8 cellular contexts compared by ENCODE assay signal in the genomic region with DNA sequence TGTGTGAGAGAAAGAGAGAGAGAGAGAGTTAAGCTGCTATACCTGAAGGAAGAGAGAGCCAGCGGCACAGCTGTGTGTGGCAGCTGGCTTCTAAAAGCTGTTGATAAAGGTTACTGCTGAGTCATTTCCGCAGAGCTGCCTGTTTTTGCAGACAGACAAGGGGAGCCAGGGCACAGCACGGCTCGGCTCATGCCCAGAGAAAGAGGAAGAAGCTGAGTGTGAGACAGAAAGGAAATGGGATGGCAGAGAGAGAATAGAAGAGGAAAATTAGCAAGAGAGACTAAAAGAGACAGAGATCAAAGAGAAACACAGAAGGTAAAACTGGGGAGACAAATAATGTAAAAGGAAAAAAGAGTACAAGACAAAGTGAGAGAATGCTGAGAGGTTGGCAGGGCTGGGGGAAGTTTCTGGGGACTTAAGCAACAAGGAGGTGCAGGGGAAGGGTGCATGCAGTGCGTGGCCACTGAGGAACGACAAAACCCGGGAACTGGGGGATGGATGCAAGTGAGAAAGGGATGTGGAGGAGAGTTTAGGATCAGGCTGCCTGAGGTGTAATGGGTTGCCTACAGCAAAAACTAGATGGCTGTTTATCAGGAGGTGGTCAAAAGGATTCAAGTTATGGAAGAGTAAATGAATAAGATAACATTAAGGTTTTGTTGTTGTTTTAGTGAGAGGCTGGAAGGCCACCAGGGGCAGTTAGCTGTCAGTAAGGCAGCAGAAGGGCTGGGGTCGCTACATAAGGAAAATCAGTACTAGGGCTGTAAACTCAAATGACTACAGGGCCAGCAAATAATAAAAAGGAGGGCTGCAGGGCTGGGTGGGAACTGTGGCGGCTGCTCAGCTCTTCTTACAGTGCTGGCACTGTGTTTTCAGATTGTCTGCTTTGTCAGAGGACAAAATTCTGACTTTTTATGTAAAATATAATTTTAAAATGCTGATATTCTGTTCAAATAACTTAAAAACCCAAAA. TPM values are rescaled to one million over a fixed set of nuclear protein-coding genes. Genes with fewer than 3 reads are reported as not detected.
A peak's percentile ranks its signal among the peaks of the same experiment; 100 is the strongest.
DNase-seq lines count a peak whose midpoint lies in the region; ATAC-seq and TF ChIP-seq lines count a peak whose summit lies in the region.

No MANE protein-coding gene starts in this region.

- H3K4me1 Mint-ChIP-seq in CD8-positive, alpha-beta T cell (ENCODE audit: low read depth) = peaks cover 25% of the 10 kb centered on the region
- peaks cover 38% of the 10 kb centered on the region for H3K4me1 Mint-ChIP-seq in endodermal cell

- no peak for TF ChIP-seq CTCF in CD8-positive, alpha-beta T cell (IDR thresholded peaks at IDR 0.05)
- peak; percentile 32 for TF ChIP-seq CTCF in endodermal cell (conservative IDR thresholded peaks at IDR 0.05)

- peaks cover under 1% of the 10 kb centered on the region for H3K36me3 Mint-ChIP-seq in CD8-positive, alpha-beta T cell
- H3K36me3 Mint-ChIP-seq in endodermal cell (ENCODE audit: low read depth) = no peaks in the 10 kb centered on the region

- H3K9ac ChIP-seq in endodermal cell (ENCODE audit: extremely low read depth, low read length, poor library complexity, severe bottlenecking) = peak overlapping the region; percentile 77

- H3K27ac ChIP-seq in CD8-positive, alpha-beta T cell (ENCODE audit: low read depth, low read length) = peak overlapping the region; percentile 29
- peak overlapping the region; percentile 76 for H3K27ac ChIP-seq in endodermal cell (ENCODE audit: low read depth, low read length)

- peak overlapping the region; percentile 67 for H3K4me3 Mint-ChIP-seq in CD8-positive, alpha-beta T cell
- peak overlapping the region; percentile 54 for H3K4me3 Mint-ChIP-seq in endodermal cell

- H3K27me3 Mint-ChIP-seq in CD8-positive, alpha-beta T cell (ENCODE audit: low read depth) = no peaks in the 10 kb centered on the region
- no peaks in the 10 kb centered on the region for H3K27me3 Mint-ChIP-seq in endodermal cell (ENCODE audit: insufficient read depth)

- H3K36me3 ChIP-seq in CD8-positive, alpha-beta T cell (ENCODE audit: insufficient read depth, low read length) = no peaks in the 10 kb centered on the region
- no peaks in the 10 kb centered on the region for H3K36me3 ChIP-seq in endodermal cell (ENCODE audit: control insufficient read depth, insufficient read depth, low read length)

- no peaks in the 10 kb centered on the region for H3K9me3 ChIP-seq in CD8-positive, alpha-beta T cell (ENCODE audit: low read length)
- no peaks in the 10 kb centered on the region for H3K9me3 ChIP-seq in endodermal cell (ENCODE audit: control insufficient read depth, low read length)

- no peaks in the 10 kb centered on the region for H3K9me3 Mint-ChIP-seq in CD8-positive, alpha-beta T cell
- H3K9me3 Mint-ChIP-seq in endodermal cell = no peaks in the 10 kb centered on the region

- intact Hi-C loops in CD8-positive, alpha-beta T cell (cut with DNase I, micrococcal nuclease) = loop anchor here in 1 of 2 experiments (1.0 to 10.0 kb wide), 3 partner anchors 16 to 50 kb away; no protein-coding TSS in a partner anchor

- 7% methylated on average over 7 to 9 of the region's 9 CpGs for WGBS in endodermal cell (ENCODE audit: insufficient coverage in 1 of 2, insufficient read length in 1 of 2), 2 experiments

- peaks cover 30% of the 10 kb centered on the region for H3K4me1 ChIP-seq in CD8-positive, alpha-beta T cell (ENCODE audit: insufficient read depth, low read length)
- H3K4me1 ChIP-seq in endodermal cell (ENCODE audit: control insufficient read depth, insufficient read depth, low read length) = peaks cover 9% of the 10 kb centered on the region

- no peaks in the 10 kb centered on the region for H3K27me3 ChIP-seq in CD8-positive, alpha-beta T cell (ENCODE audit: insufficient read depth, low read length)
- H3K27me3 ChIP-seq in endodermal cell (ENCODE audit: control insufficient read depth, insufficient read depth, low read length, poor library complexity, severe bottlenecking) = no peaks in the 10 kb centered on the region

- peak; percentile 55 to 84 (median 64) for DNase-seq in CD8-positive, alpha-beta T cell
- DNase-seq in HS-5 (ENCODE audit: low read depth) = peak; percentile 74
- peak; percentile 84 for DNase-seq in NOMO-1 treated with dmso at 0.1 percent for 144 hours (lab: John Stamatoyannopoulos, UW; ENCODE audit: unreplicated experiment)
- DNase-seq in activated CD8-positive, alpha-beta memory T cell treated with anti-CD3 and anti-CD28 coated beads, Interleukin-2, amount 50 U/mL, for 24 hours (ENCODE audit: extremely low read depth) = peak; percentile 29
- peak; percentile 90 for DNase-seq in endodermal cell
- DNase-seq in midbrain (lab: John Stamatoyannopoulos, UW) = peak; percentile 56
- DNase-seq in stimulated activated CD8-positive, alpha-beta memory T cell treated with anti-CD3 and anti-CD28 coated beads, Interleukin-4, amount 100 ng/mL, for 24 hours (ENCODE audit: low read depth) = peak; percentile 62

- peak; percentile 94 for ATAC-seq in CD8-positive, alpha-beta T cell
- peak; percentile 96 for ATAC-seq in GM19468 (IDR thresholded peaks at IDR 0.05; ENCODE audit: extremely low read depth, unreplicated experiment)

- peak overlapping the region; percentile 22 for H3K4me3 ChIP-seq in CD8-positive, alpha-beta T cell (ENCODE audit: low read depth, low read length)
- H3K4me3 ChIP-seq in endodermal cell (ENCODE audit: low read length) = peak overlapping the region; percentile 81

- H3K27ac Mint-ChIP-seq in CD8-positive, alpha-beta T cell = peak overlapping the region; percentile 73
- H3K27ac Mint-ChIP-seq in endodermal cell = peak overlapping the region; percentile 96

- CTCF ChIA-PET in CD8-positive, alpha-beta T cell (lab: Charles Lee) = interaction anchor here (0.7 to 2.8 kb wide), 4 partner anchors 48 to 166 kb away, joined by 3 to 11 read pairs (median 8); no protein-coding TSS in a partner anchor

- POLR2A ChIA-PET in CD8-positive, alpha-beta T cell (lab: Charles Lee) = interaction anchor here (0.9 to 1.9 kb wide), 2 partner anchors 17 to 46 kb away, joined by 3 to 12 read pairs; no protein-coding TSS in a partner anchor

RNA-seq across cellular contexts. Expression of a gene that starts 22.9 kb away (rescaled TPM):
- total RNA-seq in CD8-positive, alpha-beta T cell = 1,000 to 10,000 TPM; 2,151 to 2,183 TPM
- 100 to 1,000 TPM; 212 to 282 TPM for total RNA-seq in endodermal cell
- polyA plus RNA-seq in endodermal cell (2013, experiment 1 of 2) = 56.2 TPM
- polyA plus RNA-seq in endodermal cell (2013, experiment 2 of 2) = 50.5 TPM

Comparison
In these comparisons a context has a peak if more than half of its experiments do, and no peak if none do; other contexts are left out.
1. Peak in every context shown above with its lines: DNase-seq, ATAC-seq, H3K4me3 ChIP-seq and H3K27ac ChIP-seq.
2. DNase-seq: peak in every context shown above with its lines; median percentile 90 in endodermal cell; 84 in NOMO-1 treated with dmso at 0.1 percent for 144 hours; 74 in HS-5; 64 in CD8-positive, alpha-beta T cell; 62 in stimulated activated CD8-positive, alpha-beta memory T cell treated with anti-CD3 and anti-CD28 coated beads, Interleukin-4, amount 100 ng/mL, for 24 hours; 56 in midbrain; 29 in activated CD8-positive, alpha-beta memory T cell treated with anti-CD3 and anti-CD28 coated beads, Interleukin-2, amount 50 U/mL, for 24 hours.
3. RNA of a gene that starts 22.9 kb away (total RNA-seq): 2,151 to 2,183 TPM in CD8-positive, alpha-beta T cell; 212 to 282 TPM in endodermal cell; every median in the first group is over 4 times any median in the second.